In genomic region chr12:117986705-117987469, GRCh38 we compare ENCODE assay signal across 16 cellular contexts. TPM values are rescaled to one million over a fixed set of nuclear protein-coding genes. Genes with fewer than 3 reads are reported as not detected.
DNase-seq lines count a peak whose midpoint lies in the region; ATAC-seq and FAIRE-seq lines count a peak whose summit lies in the region.
"Had no signal": no experiment of that assay in that cellular context is flagged by ENCODE, and none has a peak within 500 bp of the region (broad histone marks: within the 10 kb centered on the region; RNA-seq: fewer than 3 reads in every experiment).

No MANE protein-coding gene starts in this region.

- no peak overlapping the region for H3K27ac Mint-ChIP-seq in activated naive CD4-positive, alpha-beta T cell treated with anti-CD3 and anti-CD28 coated beads, Interleukin-2, amount 50 U/mL, for 72 hours
- H3K27ac Mint-ChIP-seq: activated CD4-positive, alpha-beta T cell treated with anti-CD3 and anti-CD28 coated beads, Interleukin-2, amount 10 ng/mL, durations not matched to agents 24 days and 14 days; nephron progenitor cell had no signal

- peak overlapping the region; percentile 89 for H3K27ac ChIP-seq in epithelial cell of prostate
- H3K27ac ChIP-seq: skin epidermis had no signal

- H3K36me3 Mint-ChIP-seq in activated naive CD4-positive, alpha-beta T cell treated with anti-CD3 and anti-CD28 coated beads, Interleukin-2, amount 50 U/mL, for 72 hours: peaks cover 4 to 5% of the 10 kb centered on the region in 2 donors

- FAIRE-seq in urothelium cell line (lab: Jason Lieb, UNC): no peak
- FAIRE-seq: colon, G401.6 had no signal

- peaks cover 4% of the 10 kb centered on the region in 2 donors for H3K9me3 Mint-ChIP-seq in activated naive CD4-positive, alpha-beta T cell treated with anti-CD3 and anti-CD28 coated beads, Interleukin-2, amount 50 U/mL, for 72 hours
- H3K9me3 Mint-ChIP-seq: activated CD4-positive, alpha-beta T cell treated with anti-CD3 and anti-CD28 coated beads, Interleukin-2, amount 10 ng/mL, durations not matched to agents 24 days and 14 days had no signal

- DNase-seq in activated naive CD4-positive, alpha-beta T cell treated with anti-CD3 and anti-CD28 coated beads, Interleukin-2, amount 50 U/mL, for 72 hours (ENCODE audit: low spot score in 2 of 2): no peak
- no peak for DNase-seq in activated naive CD4-positive, alpha-beta T cell treated with Interleukin-2 at 50 U/mL for 16 hours
- DNase-seq in MV-4-11 (lab: John Stamatoyannopoulos, UW) (peak; percentile 52), epithelial cell of prostate (ENCODE audit: low read depth, low spot score) (peak; percentile 57), urothelium cell line (ENCODE audit: low spot score) (peak; percentile 57), nucleus accumbens (lab: John Stamatoyannopoulos, UW) (no peak)
- DNase-seq: activated CD4-positive, alpha-beta T cell treated with anti-CD3 and anti-CD28 coated beads, Interleukin-2, amount 10 ng/mL, durations not matched to agents 24 days and 14 days; AML-193; NCI-H1694; nephron progenitor cell; trophoblast cell had no signal

- ATAC-seq in activated naive CD4-positive, alpha-beta T cell treated with anti-CD3 and anti-CD28 coated beads, Interleukin-2, amount 50 U/mL, for 72 hours: peak; percentile 72 to 93
- no peak for ATAC-seq in GM19463 (IDR thresholded peaks at IDR 0.05; ENCODE audit: unreplicated experiment)
- no peak for ATAC-seq in HG02588 (IDR thresholded peaks at IDR 0.05; ENCODE audit: unreplicated experiment)

RNA-seq across cellular contexts. Expression of gene KSR2, which starts 18.1 kb away (rescaled TPM):
- under 1 TPM; 0.02 to 0.04 TPM for total RNA-seq in activated naive CD4-positive, alpha-beta T cell treated with anti-CD3 and anti-CD28 coated beads, Interleukin-2, amount 50 U/mL, for 72 hours

RNA-seq across cellular contexts. Expression of gene RFC5, which starts 29.6 kb away (rescaled TPM):
- 10 to 100 TPM; 69.6 to 88.0 TPM for total RNA-seq in activated naive CD4-positive, alpha-beta T cell treated with anti-CD3 and anti-CD28 coated beads, Interleukin-2, amount 50 U/mL, for 72 hours

Comparison
In these comparisons a context has a peak if more than half of its experiments do, and no peak if none do; other contexts are left out.
1. ATAC-seq: peak in activated naive CD4-positive, alpha-beta T cell treated with anti-CD3 and anti-CD28 coated beads, Interleukin-2, amount 50 U/mL, for 72 hours (2 of 2); none in GM19463 (single experiment) and HG02588 (single experiment).
2. DNase-seq: peak in MV-4-11 (single experiment), epithelial cell of prostate (single experiment) and urothelium cell line (single experiment); none in activated naive CD4-positive, alpha-beta T cell treated with anti-CD3 and anti-CD28 coated beads, Interleukin-2, amount 50 U/mL, for 72 hours (0 of 2), activated naive CD4-positive, alpha-beta T cell treated with Interleukin-2 at 50 U/mL for 16 hours (single experiment) and nucleus accumbens (0 of 56).